Comparison of ENCODE assay signal across 8 cellular contexts in the genomic region with DNA sequence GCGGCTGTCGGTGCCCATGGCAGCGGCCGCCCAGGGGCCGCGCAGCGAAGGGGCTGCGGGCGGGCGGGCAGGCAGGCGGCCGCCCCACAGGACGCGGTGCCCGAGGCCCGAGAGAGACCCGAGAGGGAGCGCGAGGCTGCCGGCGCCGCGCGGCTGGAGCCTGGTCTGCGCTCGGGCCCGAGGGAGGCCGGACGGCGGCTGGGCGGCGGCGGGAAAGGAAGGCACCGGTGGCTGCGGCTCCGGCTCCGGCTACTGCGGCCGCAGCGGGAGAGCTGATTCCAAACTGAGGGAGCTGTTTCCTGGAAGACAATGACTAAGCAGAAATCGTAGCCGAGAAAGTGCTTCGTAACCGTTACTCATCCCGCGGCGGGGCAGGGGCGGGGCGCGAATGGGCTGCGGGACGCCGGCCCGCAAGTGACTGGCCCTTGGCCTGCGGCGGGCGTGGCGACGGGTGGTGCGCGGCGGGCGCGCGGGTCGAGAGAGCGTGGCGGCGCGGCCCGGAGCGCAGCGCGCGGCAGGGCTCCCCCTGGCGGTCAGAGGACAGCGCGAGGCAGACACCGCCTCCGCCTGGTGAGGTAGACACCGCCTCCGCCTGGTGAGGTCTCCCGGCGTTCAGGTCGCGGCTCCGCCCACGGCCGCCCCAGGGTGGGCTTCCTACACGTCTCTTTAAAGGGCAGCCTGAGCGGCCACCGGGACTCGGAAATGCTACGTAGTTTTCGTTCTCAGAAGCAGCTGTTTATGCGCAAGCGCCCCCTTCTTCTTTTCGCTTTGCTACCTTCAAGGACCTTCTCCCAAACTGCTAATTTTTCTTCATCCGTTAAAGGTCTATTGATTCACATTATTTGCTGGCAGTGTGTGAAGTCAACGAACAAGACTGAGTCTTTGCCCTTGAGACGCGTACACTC. TPM values are rescaled to one million over a fixed set of nuclear protein-coding genes. Genes with fewer than 3 reads are reported as not detected.
DNase-seq lines count a peak whose midpoint lies in the region; ATAC-seq and TF ChIP-seq lines count a peak whose summit lies in the region.

A gene with protein sequence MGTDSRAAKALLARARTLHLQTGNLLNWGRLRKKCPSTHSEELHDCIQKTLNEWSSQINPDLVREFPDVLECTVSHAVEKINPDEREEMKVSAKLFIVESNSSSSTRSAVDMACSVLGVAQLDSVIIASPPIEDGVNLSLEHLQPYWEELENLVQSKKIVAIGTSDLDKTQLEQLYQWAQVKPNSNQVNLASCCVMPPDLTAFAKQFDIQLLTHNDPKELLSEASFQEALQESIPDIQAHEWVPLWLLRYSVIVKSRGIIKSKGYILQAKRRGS (minus strand): TSS at position 285 of the 905 bp plus-strand sequence. CDS start 267 bp downstream, at position 18.

- no peaks in the 10 kb centered on the region for H3K9me3 ChIP-seq in CD4-positive, alpha-beta T cell (ENCODE audit: control insufficient read depth, low read length)
- peaks cover 0 to 2% of the 10 kb centered on the region in 2 donors for H3K9me3 ChIP-seq in lung (ENCODE audit: control insufficient read depth in 2 of 2, insufficient read depth in 1 of 2, low read length in 1 of 2)

- H3K9me3 Mint-ChIP-seq in CD4-positive, alpha-beta T cell = no peaks in the 10 kb centered on the region
- no peaks in the 10 kb centered on the region for H3K9me3 Mint-ChIP-seq in activated CD8-positive, alpha-beta T cell treated with anti-CD3 and anti-CD28 coated beads, Interleukin-2, amount 10 ng/mL, durations not matched to agents 7 days and 5 days (ENCODE audit: insufficient read depth)

- H3K27me3 ChIP-seq in CD4-positive, alpha-beta T cell (ENCODE audit: control insufficient read depth, insufficient read depth, low read length) = no peaks in the 10 kb centered on the region
- no peaks in the 10 kb centered on the region for H3K27me3 ChIP-seq in lung (ENCODE audit: control insufficient read depth, insufficient read depth)

- TF ChIP-seq CTCF in CD4-positive, alpha-beta T cell (IDR thresholded peaks at IDR 0.05) = peak; percentile 78
- TF ChIP-seq CTCF in lung (IDR thresholded peaks at IDR 0.05; ENCODE audit: control extremely low read depth, extremely low read depth) = peak; percentile 95

- peaks cover 44% of the 10 kb centered on the region for H3K4me1 Mint-ChIP-seq in CD4-positive, alpha-beta T cell (ENCODE audit: low read depth)
- peaks cover 39% of the 10 kb centered on the region for H3K4me1 Mint-ChIP-seq in activated CD8-positive, alpha-beta T cell treated with anti-CD3 and anti-CD28 coated beads, Interleukin-2, amount 10 ng/mL, durations not matched to agents 7 days and 5 days (ENCODE audit: low read depth)

- POLR2A ChIA-PET in CD4-positive, alpha-beta T cell (lab: Charles Lee) = interaction anchor here (0.8 to 3.8 kb wide), 12 partner anchors 12 to 564 kb away, joined by 3 to 50 read pairs (median 4); a partner anchor contains a TSS
- POLR2A ChIA-PET in activated CD8-positive, alpha-beta T cell treated with anti-CD3 and anti-CD28 coated beads, Interleukin-2, amount 10 ng/mL, durations not matched to agents 7 days and 5 days (lab: Charles Lee) = interaction anchor here (0.5 to 1.9 kb wide), 3 partner anchors 30 to 1044 kb away, joined by 3 to 14 read pairs (median 5); a partner anchor contains a TSS

- DNase-seq in CD4-positive, alpha-beta T cell = peak; percentile 78 to 91 (median 84)
- peak; percentile 81 for DNase-seq in NCI-H82 treated with DMSO at 0.1 percent for 48 hours (lab: John Stamatoyannopoulos, UW; ENCODE audit: unreplicated experiment)
- DNase-seq in activated CD8-positive, alpha-beta T cell treated with anti-CD3 and anti-CD28 coated beads, Interleukin-2, amount 10 ng/mL, durations not matched to agents 7 days and 5 days = peak; percentile 91
- peak; percentile 85 for DNase-seq in effector CD4-positive, alpha-beta T cell
- peak; percentile 93 for DNase-seq in lung (ENCODE audit: low spot score)
- peak; percentile 88 to 94 (median 88) for DNase-seq in stimulated activated CD4-positive, alpha-beta T cell treated with anti-CD3 and anti-CD28 coated beads, TNF-alpha, amount 100 ng/mL, for 4 hours (ENCODE audit: low read depth in 3 of 3)

- peak within 1 kb of the TSS; percentile 25 for H3K27ac ChIP-seq in CD4-positive, alpha-beta T cell (ENCODE audit: low read depth, low read length)
- peak within 1 kb of the TSS; percentile 87 to 95 for H3K27ac ChIP-seq in lung (ENCODE audit: low read depth in 1 of 2, low read length in 1 of 2)

- H3K4me1 ChIP-seq in lung (ENCODE audit: control insufficient read depth in 2 of 2, insufficient read depth in 2 of 2, low read length in 2 of 2) = peaks cover 5 to 8% of the 10 kb centered on the region in 2 donors

- intact Hi-C loops in CD4-positive, alpha-beta T cell (cut with DNase I, micrococcal nuclease) = loop anchor here (1.0 to 10.0 kb wide), 12 partner anchors 30 to 725 kb away; a partner anchor contains a TSS

- peaks cover 4% of the 10 kb centered on the region for H3K36me3 Mint-ChIP-seq in CD4-positive, alpha-beta T cell (ENCODE audit: low read depth)
- peaks cover 6% of the 10 kb centered on the region for H3K36me3 Mint-ChIP-seq in activated CD8-positive, alpha-beta T cell treated with anti-CD3 and anti-CD28 coated beads, Interleukin-2, amount 10 ng/mL, durations not matched to agents 7 days and 5 days (ENCODE audit: low read depth)

- peak within 1 kb of the TSS; percentile 98 for H3K4me3 ChIP-seq in lung

- peak; percentile 89 for ATAC-seq in CD4-positive, alpha-beta T cell (ENCODE audit: poor library complexity)
- peak; percentile 92 for ATAC-seq in GM19372 (IDR thresholded peaks at IDR 0.05; ENCODE audit: low read depth, unreplicated experiment)
- ATAC-seq in HG03558 (IDR thresholded peaks at IDR 0.05; ENCODE audit: extremely low read depth, unreplicated experiment) = peak; percentile 89
- peak; percentile 96 for ATAC-seq in activated CD8-positive, alpha-beta T cell treated with anti-CD3 and anti-CD28 coated beads, Interleukin-2, amount 10 ng/mL, durations not matched to agents 7 days and 5 days
- ATAC-seq in lung (ENCODE audit: insufficient read depth, low FRiP score) = peak; percentile 100

- H3K27me3 Mint-ChIP-seq in CD4-positive, alpha-beta T cell = no peaks in the 10 kb centered on the region
- H3K27me3 Mint-ChIP-seq in activated CD8-positive, alpha-beta T cell treated with anti-CD3 and anti-CD28 coated beads, Interleukin-2, amount 10 ng/mL, durations not matched to agents 7 days and 5 days (ENCODE audit: low read depth) = peaks cover 19% of the 10 kb centered on the region

- H3K4me3 Mint-ChIP-seq in CD4-positive, alpha-beta T cell = peak within 1 kb of the TSS; percentile 96
- peak within 1 kb of the TSS; percentile 79 for H3K4me3 Mint-ChIP-seq in activated CD8-positive, alpha-beta T cell treated with anti-CD3 and anti-CD28 coated beads, Interleukin-2, amount 10 ng/mL, durations not matched to agents 7 days and 5 days

- peak within 1 kb of the TSS; percentile 83 for H3K27ac Mint-ChIP-seq in CD4-positive, alpha-beta T cell
- H3K27ac Mint-ChIP-seq in activated CD8-positive, alpha-beta T cell treated with anti-CD3 and anti-CD28 coated beads, Interleukin-2, amount 10 ng/mL, durations not matched to agents 7 days and 5 days = peak within 1 kb of the TSS; percentile 87

- H3K36me3 ChIP-seq in lung (ENCODE audit: control insufficient read depth in 2 of 2, insufficient read depth in 2 of 2, low read length in 2 of 2) = no peaks in the 10 kb centered on the region

- CTCF ChIA-PET in CD4-positive, alpha-beta T cell (lab: Charles Lee) = interaction anchor here (0.7 to 3.7 kb wide), 11 partner anchors 19 to 282 kb away, joined by 3 to 16 read pairs (median 5); a partner anchor contains a TSS
- CTCF ChIA-PET in activated CD8-positive, alpha-beta T cell treated with anti-CD3 and anti-CD28 coated beads, Interleukin-2, amount 10 ng/mL, durations not matched to agents 7 days and 5 days (lab: Charles Lee) = interaction anchor here (0.6 to 3.1 kb wide), 21 partner anchors 10 to 427 kb away, joined by 3 to 11 read pairs (median 4); a partner anchor contains a TSS

- 0 to 1% methylated on average over 63 to 102 of the region's 102 CpGs for WGBS in lung, 2 donors

RNA-seq across cellular contexts. Expression of the gene that starts here (rescaled TPM):
- 1 to 10 TPM; 6.1 to 6.8 TPM for total RNA-seq in CD4-positive, alpha-beta T cell
- total RNA-seq in activated CD8-positive, alpha-beta T cell treated with anti-CD3 and anti-CD28 coated beads, Interleukin-2, amount 10 ng/mL, durations not matched to agents 7 days and 5 days = 10 to 100 TPM; 18.8 to 21.7 TPM
- 10 to 100 TPM; 14.8 to 25.7 TPM for total RNA-seq in lung
- polyA plus RNA-seq in lung = 10 to 100 TPM in 1 of 2 donors, 1 to 10 TPM in 1; 8.7 to 25.1 TPM

Comparison
In these comparisons a context has a peak if more than half of its experiments do, and no peak if none do; other contexts are left out.
1. Peak in every context shown above with its lines: DNase-seq, ATAC-seq, H3K4me3 ChIP-seq and H3K27ac ChIP-seq.